Comparison of ENCODE assay signal across 16 cellular contexts in genomic region chr7:135260930-135261721, GRCh38. TPM values are rescaled to one million over a fixed set of nuclear protein-coding genes. Genes with fewer than 3 reads are reported as not detected.
DNase-seq lines count a peak whose midpoint lies in the region; FAIRE-seq and TF ChIP-seq lines count a peak whose summit lies in the region.
"Had no signal": no experiment of that assay in that cellular context is flagged by ENCODE, and none has a peak within 500 bp of the region (broad histone marks: within the 10 kb centered on the region; RNA-seq: fewer than 3 reads in every experiment).

No MANE protein-coding gene starts in this region.

- H3K27ac Mint-ChIP-seq in Caco-2 (ENCODE audit: unreplicated experiment), result no peak overlapping the region

- no TSS peak for BruUV-seq in Caco-2 (replicated peaks; lab: Mats Ljungman, UMichigan)

- H3K4me1 Mint-ChIP-seq in Caco-2 (ENCODE audit: low read depth, unreplicated experiment), result peaks cover 19% of the 10 kb centered on the region

- CTCF ChIA-PET in Caco-2 (lab: Charles Lee), result interaction anchor here (0.6 to 2.3 kb wide), 2 partner anchors 8 to 13 kb away, joined by 3 to 6 read pairs; no protein-coding TSS in a partner anchor

- peak overlapping the region; percentile 31 for H3K27ac ChIP-seq in stomach smooth muscle (ENCODE audit: low read length)
- H3K27ac ChIP-seq: 22Rv1, suprapubic skin had no signal

- no peak overlapping the region for H3K4me3 Mint-ChIP-seq in Caco-2 (ENCODE audit: unreplicated experiment)

- FAIRE-seq in HTR-8/SVneo (lab: Jason Lieb, UNC), result no peak

- H3K4me1 ChIP-seq in stomach smooth muscle (ENCODE audit: control insufficient read depth, insufficient read depth, low read length) (peaks cover 7% of the 10 kb centered on the region), Caco-2 (peaks cover 9% of the 10 kb centered on the region)
- H3K4me1 ChIP-seq: HAP-1 had no signal

- no peaks in the 10 kb centered on the region for H3K36me3 Mint-ChIP-seq in Caco-2 (ENCODE audit: insufficient read depth, unreplicated experiment)

- intact Hi-C loops in Caco-2 (cut with micrococcal nuclease; ENCODE audit: unreplicated experiment), result no loop called here

- no peak overlapping the region for H3K9ac ChIP-seq in stomach smooth muscle (ENCODE audit: low read length in 2 of 2)

- H3K36me3 ChIP-seq in stomach smooth muscle (ENCODE audit: control insufficient read depth in 2 of 2, insufficient read depth in 2 of 2, low read length in 2 of 2) (no peaks in the 10 kb centered on the region), Caco-2 (ENCODE audit: control insufficient read depth, insufficient read depth, low read length) (no peaks in the 10 kb centered on the region)
- H3K36me3 ChIP-seq: HAP-1, suprapubic skin had no signal

- H3K27me3 ChIP-seq in stomach smooth muscle (ENCODE audit: control insufficient read depth in 1 of 2, insufficient read depth in 2 of 2, low read length in 2 of 2) (no peaks in the 10 kb centered on the region), Caco-2 (replicated peaks; ENCODE audit: control insufficient read depth, insufficient read depth, low read length) (no peaks in the 10 kb centered on the region)
- H3K27me3 ChIP-seq: suprapubic skin had no signal

- no peak overlapping the region for H3K4me3 ChIP-seq in stomach smooth muscle (ENCODE audit: low read length in 2 of 2)
- H3K4me3 ChIP-seq in Caco-2 (ENCODE audit: low read depth, low read length), result no peak overlapping the region
- H3K4me3 ChIP-seq: HAP-1, suprapubic skin had no signal

- peaks cover 0 to 7% of the 10 kb centered on the region in 2 donors for H3K9me3 ChIP-seq in stomach smooth muscle (ENCODE audit: control insufficient read depth in 2 of 2, low read length in 2 of 2)
- peaks cover 10% of the 10 kb centered on the region; the same call in 1 of the 2 replicates for H3K9me3 ChIP-seq in Caco-2
- H3K9me3 ChIP-seq: HAP-1, suprapubic skin had no signal

- DNase-seq in DMS 273 (lab: John Stamatoyannopoulos, UW; ENCODE audit: unreplicated experiment) (peak; percentile 24), DMS 273 treated with DMSO at 0.1 percent for 48 hours (lab: John Stamatoyannopoulos, UW) (no peak), dermis blood vessel endothelial cell (peak; percentile 16), medulla oblongata (ENCODE audit: extremely low spot score) (peak; percentile 80), NCI-H2227 treated with DMSO at 0.1 percent for 48 hours (lab: John Stamatoyannopoulos, UW) (no peak), Caco-2 (no peak), HTR-8/SVneo (ENCODE audit: insufficient read length, low spot score) (no peak)
- DNase-seq: activated T-cell treated with anti-CD3 and anti-CD28 coated beads, Interleukin-2, amount 50 U/mL, for 48 hours; KBM-7; kidney glomerular epithelial cell; NCI-H2107 had no signal

- no peaks in the 10 kb centered on the region for H3K27me3 Mint-ChIP-seq in Caco-2 (ENCODE audit: insufficient read depth, unreplicated experiment)

- POLR2A ChIA-PET in Caco-2 (lab: Charles Lee), result no interaction called here

- TF ChIP-seq CTCF in Caco-2 (IDR thresholded peaks at IDR 0.05; ENCODE audit: insufficient read depth in 1 of 2, low read depth in 1 of 2, low read length in 1 of 2, severe bottlenecking in 1 of 2, unreplicated experiment in 1 of 2), result no peak

- peaks cover 19% of the 10 kb centered on the region for H3K9me3 Mint-ChIP-seq in Caco-2 (ENCODE audit: unreplicated experiment)

RNA-seq across cellular contexts. Expression of gene STRA8, which starts 27.5 kb away (rescaled TPM):
- total RNA-seq in dermis blood vessel endothelial cell (not detected in 2 replicates), Caco-2 (2022) (not detected in 2 replicates)
- total RNA-seq: posterior vena cava had no signal

RNA-seq across cellular contexts. Expression of gene WDR91, which starts 49.8 kb away (rescaled TPM):
- total RNA-seq in dermis blood vessel endothelial cell, result 5.3 and 7.7 TPM in 2 replicates
- total RNA-seq in Caco-2 (2022), result 11.5 and 12.6 TPM in 2 replicates

Comparison
In these comparisons a context has a peak if more than half of its experiments do, and no peak if none do; other contexts are left out.
1. DNase-seq: peak in DMS 273 (single experiment), dermis blood vessel endothelial cell (single experiment) and medulla oblongata (single experiment); none in DMS 273 treated with DMSO at 0.1 percent for 48 hours (single experiment), NCI-H2227 treated with DMSO at 0.1 percent for 48 hours (single experiment), Caco-2 (0 of 2) and HTR-8/SVneo (single experiment).